In genomic region chr1:15521209-15521887, GRCh38 we compare ENCODE assay signal across 17 cellular contexts. TPM values are rescaled to one million over a fixed set of nuclear protein-coding genes. Genes with fewer than 3 reads are reported as not detected.
"Had no signal": no experiment of that assay in that cellular context is flagged by ENCODE, and none has a peak within 500 bp of the region (broad histone marks: within the 10 kb centered on the region; RNA-seq: fewer than 3 reads in every experiment).

No MANE protein-coding gene starts in this region.

RNA-seq across cellular contexts. Expression of gene CELA2B, which starts 45.4 kb away (rescaled TPM):
- total RNA-seq: activated B cell treated with CpG ODN at 0.5 μM for 24 hours; activated CD8-positive, alpha-beta memory T cell treated with anti-CD3 and anti-CD28 coated beads for 36 hours; activated naive CD4-positive, alpha-beta T cell treated with anti-CD3 and anti-CD28 coated beads, Interleukin-2, amount 50 U/mL, for 72 hours; bronchial epithelial cell; dermis blood vessel endothelial cell; esophagus squamous epithelium; glomerular endothelial cell; heart right ventricle; liver; mammary epithelial cell; naive thymus-derived CD8-positive, alpha-beta T cell; sciatic nerve; suprapubic skin; tibial nerve had no signal
- polyA plus RNA-seq: heart right ventricle; liver; mammary epithelial cell; naive thymus-derived CD8-positive, alpha-beta T cell; SK-N-SH; small intestine; urinary bladder had no signal
